30 cellular contexts compared by ENCODE assay signal in the genomic region with DNA sequence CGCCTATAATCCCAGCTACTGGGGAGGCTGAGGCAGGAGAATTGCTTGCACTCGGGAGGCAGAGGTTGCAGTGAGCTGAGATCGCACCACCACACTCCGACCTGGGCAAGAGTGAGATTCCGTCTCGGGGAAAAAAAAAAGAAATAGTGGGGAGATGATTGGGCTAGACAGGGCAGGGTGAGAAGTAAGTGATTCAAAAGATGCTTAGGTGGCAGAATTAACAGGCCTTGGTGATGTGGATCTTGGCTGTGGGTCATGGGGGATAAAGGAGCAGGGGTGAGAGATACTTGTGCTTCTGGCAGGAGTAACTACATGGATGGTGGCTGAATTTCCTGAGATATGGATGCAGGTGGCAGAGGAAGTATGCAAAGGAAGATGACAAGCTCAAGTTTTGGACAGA.
"Had no signal": no experiment of that assay in that cellular context is flagged by ENCODE, and none has a peak within 500 bp of the region (broad histone marks: within the 10 kb centered on the region; RNA-seq: fewer than 3 reads in every experiment).

No MANE protein-coding gene starts in this region.

- ATAC-seq: activated CD4-positive, CD25-positive, alpha-beta regulatory T cell treated with anti-CD3 and anti-CD28 coated beads, Interleukin-2, amount 50 U/mL, for 24 hours; activated CD8-positive, alpha-beta T cell treated with anti-CD3 and anti-CD28 coated beads for 36 hours; activated T-cell treated with anti-CD3 and anti-CD28 coated beads, Interleukin-2, amount 50 U/mL, for 4 hours; activated T-helper 17 cell treated with anti-CD3 and anti-CD28 coated beads, Interleukin-2, amount 50 U/mL, for 72 hours; body of pancreas; esophagus mucosa; T-helper 17 cell had no signal

- H3K36me3 ChIP-seq: colonic mucosa had no signal

- DNase-seq: activated B cell treated with CpG ODN at 0.5 μM for 24 hours; activated CD4-positive, alpha-beta T cell treated with anti-CD3 and anti-CD28 coated beads for 48 hours; activated CD4-positive, alpha-beta T cell treated with anti-CD3 and anti-CD28 coated beads, Interleukin-2, amount 50 U/mL, for 1 hour; activated CD4-positive, alpha-beta T cell treated with anti-CD3 and anti-CD28 coated beads, Interleukin-2, amount 50 U/mL, for 48 hours; activated CD8-positive, alpha-beta memory T cell treated with anti-CD3 and anti-CD28 coated beads for 24 hours; activated CD8-positive, alpha-beta T cell treated with anti-CD3 and anti-CD28 coated beads for 36 hours; activated effector memory CD4-positive, alpha-beta T cell treated with Interleukin-2 at 50 U/mL for 16 hours; activated gamma-delta T cell treated with Interleukin-2 at 50 U/mL for 16 hours; activated naive CD4-positive, alpha-beta T cell treated with anti-CD3 and anti-CD28 coated beads, Interleukin-2, amount 50 U/mL, for 16 hours; activated naive CD4-positive, alpha-beta T cell treated with Interleukin-2 at 50 U/mL for 16 hours; activated T-cell treated with anti-CD3 and anti-CD28 coated beads, Interleukin-2, amount 50 U/mL, for 4 hours; amniotic stem cell; aorta; body of pancreas; central memory CD4-positive, alpha-beta T cell; cerebellar nuclear complex; colonic mucosa; dorsolateral prefrontal cortex; effector memory CD4-positive, alpha-beta T cell; endodermal cell; foreskin fibroblast; head of caudate nucleus; T-helper 1 cell; T-helper 17 cell; T1000; WERI-Rb-1 had no signal

- H3K27ac ChIP-seq: WERI-Rb-1 had no signal

- H3K9me3 ChIP-seq: body of pancreas, colonic mucosa had no signal

- H3K4me3 ChIP-seq: body of pancreas, colonic mucosa, dorsolateral prefrontal cortex had no signal

- H3K27me3 ChIP-seq: body of pancreas, colonic mucosa, dorsolateral prefrontal cortex had no signal

- FAIRE-seq: frontal cortex had no signal
